21 cellular contexts compared by ENCODE assay signal in genomic region chr10:50392966-50393718, GRCh38.
DNase-seq lines count a peak whose midpoint lies in the region; ATAC-seq and TF ChIP-seq lines count a peak whose summit lies in the region.
"Had no signal": no experiment of that assay in that cellular context is flagged by ENCODE, and none has a peak within 500 bp of the region (broad histone marks: within the 10 kb centered on the region; RNA-seq: fewer than 3 reads in every experiment).

No MANE protein-coding gene starts in this region.

- dilution Hi-C loops in mammary epithelial cell (cut with HindIII; ENCODE audit: low sequenced_read_pairs): no loop called here

- in situ Hi-C loops in mammary epithelial cell (cut with MboI; ENCODE audit: low sequenced_read_pairs in 2 of 2): no loop called here

- H3K27me3 ChIP-seq in mammary epithelial cell (ENCODE audit: insufficient read depth, low read length): no peaks in the 10 kb centered on the region
- H3K27me3 ChIP-seq: tibial nerve had no signal

- WGBS in mammary epithelial cell (ENCODE audit: low coverage, missing lambda C conversion rate): 92% methylated on average over 5 of the region's 6 CpGs

- H3K9ac ChIP-seq in mammary epithelial cell (ENCODE audit: insufficient read depth, low read length): no peak overlapping the region
- H3K9ac ChIP-seq: parathyroid adenoma had no signal

- peak overlapping the region; percentile 55 for H3K4me3 Mint-ChIP-seq in MCF 10A (ENCODE audit: unreplicated experiment)
- H3K4me3 Mint-ChIP-seq: activated naive CD4-positive, alpha-beta T cell treated with anti-CD3 and anti-CD28 coated beads, Interleukin-2, amount 10 ng/mL, durations not matched to agents 7 days and 5 days; brain; CD4-positive, alpha-beta T cell; stimulated activated effector memory CD8-positive, alpha-beta T cell treated with anti-CD3 and anti-CD28 coated beads, Interleukin-12 subunit alpha, Interleukin-12 subunit beta, amount 100 ng/mL, for 72 hours had no signal

- H3K4me1 Mint-ChIP-seq in MCF 10A (ENCODE audit: insufficient read depth, unreplicated experiment): peaks cover 48% of the 10 kb centered on the region
- H3K4me1 Mint-ChIP-seq: brain had no signal

- no peaks in the 10 kb centered on the region for H4K20me1 ChIP-seq in mammary epithelial cell (ENCODE audit: insufficient read depth, low read length)

- peak overlapping the region; percentile 97 for H3K27ac Mint-ChIP-seq in MCF 10A (ENCODE audit: low read depth, unreplicated experiment)
- H3K27ac Mint-ChIP-seq: activated naive CD4-positive, alpha-beta T cell treated with anti-CD3 and anti-CD28 coated beads, Interleukin-2, amount 10 ng/mL, durations not matched to agents 7 days and 5 days; CD4-positive, alpha-beta T cell; stimulated activated effector memory CD8-positive, alpha-beta T cell treated with anti-CD3 and anti-CD28 coated beads, Interleukin-12 subunit alpha, Interleukin-12 subunit beta, amount 100 ng/mL, for 72 hours had no signal

- BruUV-seq in MCF 10A (replicated peaks; lab: Mats Ljungman, UMichigan) (no TSS peak), mammary epithelial cell (replicated peaks; lab: Mats Ljungman, UMichigan) (no TSS peak)

- ATAC-seq in HG03354 (IDR thresholded peaks at IDR 0.05; ENCODE audit: poor library complexity, severe bottlenecking, unreplicated experiment): no peak
- ATAC-seq: left ventricle myocardium superior; stimulated activated effector memory CD8-positive, alpha-beta T cell treated with anti-CD3 and anti-CD28 coated beads, Interleukin-12 subunit alpha, Interleukin-12 subunit beta, amount 100 ng/mL, for 72 hours had no signal

- DNase-seq in MCF 10A (ENCODE audit: unreplicated experiment): peak; percentile 79
- DNase-seq in mammary epithelial cell: no peak
- DNase-seq in amniotic epithelial cell (ENCODE audit: low read depth): peak; percentile 92
- DNase-seq in glomerular visceral epithelial cell (ENCODE audit: extremely low spot score): peak; percentile 33
- no peak for DNase-seq in NCI-H2107 (lab: John Stamatoyannopoulos, UW)
- DNase-seq in anterior cingulate cortex (lab: John Stamatoyannopoulos, UW): no peak
- DNase-seq in NCI-H1105 treated with DMSO at 0.1 percent for 48 hours (lab: John Stamatoyannopoulos, UW): no peak
- DNase-seq: activated CD4-positive, alpha-beta T cell treated with anti-CD3 and anti-CD28 coated beads for 4 hours; activated CD8-positive, alpha-beta memory T cell treated with anti-CD3 and anti-CD28 coated beads, Interleukin-2, amount 50 U/mL, for 48 hours; activated naive CD4-positive, alpha-beta T cell treated with anti-CD3 and anti-CD28 coated beads, Interleukin-2, amount 10 ng/mL, durations not matched to agents 7 days and 5 days; CD4-positive, alpha-beta T cell; left ventricle myocardium superior; NCI-H1436 treated with DMSO at 0.1 percent for 48 hours; NCI-H345; T1000 had no signal

- intact Hi-C loops in MCF 10A (cut with micrococcal nuclease) (no loop called here), mammary epithelial cell (cut with micrococcal nuclease) (no loop called here)

- H3K36me3 Mint-ChIP-seq in MCF 10A (ENCODE audit: insufficient read depth, unreplicated experiment): peaks cover 8% of the 10 kb centered on the region
- H3K36me3 Mint-ChIP-seq: activated naive CD4-positive, alpha-beta T cell treated with anti-CD3 and anti-CD28 coated beads, Interleukin-2, amount 10 ng/mL, durations not matched to agents 7 days and 5 days; brain; stimulated activated effector memory CD8-positive, alpha-beta T cell treated with anti-CD3 and anti-CD28 coated beads, Interleukin-12 subunit alpha, Interleukin-12 subunit beta, amount 100 ng/mL, for 72 hours had no signal

- no peak overlapping the region for H2AFZ ChIP-seq in mammary epithelial cell (ENCODE audit: low read depth, low read length)
- H2AFZ ChIP-seq: parathyroid adenoma had no signal

- peaks cover 37% of the 10 kb centered on the region for H3K4me1 ChIP-seq in mammary epithelial cell (ENCODE audit: insufficient read depth, low read length)
- H3K4me1 ChIP-seq: parathyroid adenoma had no signal

- no peak overlapping the region for H3K4me3 ChIP-seq in mammary epithelial cell (replicated peaks in 1 of 3; ENCODE audit: insufficient read depth in 1 of 3, low read depth in 2 of 3, low read length in 3 of 3)
- H3K4me3 ChIP-seq: skin epidermis, tibial nerve had no signal

- H3K4me2 ChIP-seq in mammary epithelial cell (ENCODE audit: insufficient read depth, low read depth, low read length): no peak overlapping the region

- POLR2A ChIA-PET in MCF 10A (lab: Yijun Ruan, JAX): interaction anchor here (1.0 to 2.3 kb wide), 6 partner anchors 11 to 231 kb away, joined by 3 to 12 read pairs (median 7); no protein-coding TSS in a partner anchor

- no peaks in the 10 kb centered on the region for H3K9me3 ChIP-seq in mammary epithelial cell (replicated peaks; ENCODE audit: insufficient read depth, low read length)
- H3K9me3 ChIP-seq: tibial nerve had no signal

- TF ChIP-seq CTCF in MCF 10A (IDR thresholded peaks at IDR 0.05; ENCODE audit: unreplicated experiment) (no peak), mammary epithelial cell (conservative IDR thresholded peaks at IDR 0.05 in 1 of 2, IDR thresholded peaks at IDR 0.05 in 1 of 2; ENCODE audit: extremely low read depth in 1 of 2, insufficient read depth in 1 of 2, low read depth in 1 of 2, low read length in 2 of 2) (no peak)

- H3K27ac ChIP-seq in mammary epithelial cell (ENCODE audit: insufficient read depth, low read depth, low read length): no peak overlapping the region
- H3K27ac ChIP-seq: parathyroid adenoma, tibial nerve had no signal

- no peaks in the 10 kb centered on the region for H3K36me3 ChIP-seq in mammary epithelial cell (ENCODE audit: insufficient read depth, low read length)

- CTCF ChIA-PET in MCF 10A (lab: Yijun Ruan, JAX): no interaction called here
- CTCF ChIA-PET in mammary epithelial cell (lab: Charles Lee; ENCODE audit: low non-redundant PET): no interaction called here

- no peaks in the 10 kb centered on the region for H3K27me3 Mint-ChIP-seq in MCF 10A (ENCODE audit: insufficient read depth, unreplicated experiment)
- H3K27me3 Mint-ChIP-seq: activated naive CD4-positive, alpha-beta T cell treated with anti-CD3 and anti-CD28 coated beads, Interleukin-2, amount 10 ng/mL, durations not matched to agents 7 days and 5 days; brain; CD4-positive, alpha-beta T cell had no signal

- peaks cover 72% of the 10 kb centered on the region for H3K79me2 ChIP-seq in mammary epithelial cell (ENCODE audit: insufficient read depth, low read length)

- no peaks in the 10 kb centered on the region for H3K9me3 Mint-ChIP-seq in MCF 10A (ENCODE audit: unreplicated experiment)
- H3K9me3 Mint-ChIP-seq: activated naive CD4-positive, alpha-beta T cell treated with anti-CD3 and anti-CD28 coated beads, Interleukin-2, amount 10 ng/mL, durations not matched to agents 7 days and 5 days; brain; CD4-positive, alpha-beta T cell; stimulated activated effector memory CD8-positive, alpha-beta T cell treated with anti-CD3 and anti-CD28 coated beads, Interleukin-12 subunit alpha, Interleukin-12 subunit beta, amount 100 ng/mL, for 72 hours had no signal

Comparison
In these comparisons a context has a peak if more than half of its experiments do, and no peak if none do; other contexts are left out.
1. DNase-seq: peak in MCF 10A (single experiment), amniotic epithelial cell (single experiment) and glomerular visceral epithelial cell (single experiment); none in mammary epithelial cell (single experiment), NCI-H2107 (single experiment), anterior cingulate cortex (0 of 58) and NCI-H1105 treated with DMSO at 0.1 percent for 48 hours (single experiment).